Comparison of ENCODE assay signal across 9 cellular contexts in genomic region chr11:128726464-128727139, GRCh38. TPM values are rescaled to one million over a fixed set of nuclear protein-coding genes. Genes with fewer than 3 reads are reported as not detected.
A peak's percentile ranks its signal among the peaks of the same experiment; 100 is the strongest.
DNase-seq lines count a peak whose midpoint lies in the region; ATAC-seq, FAIRE-seq and TF ChIP-seq lines count a peak whose summit lies in the region.
"Had no signal": no experiment of that assay in that cellular context is flagged by ENCODE, and none has a peak within 500 bp of the region (broad histone marks: within the 10 kb centered on the region; RNA-seq: fewer than 3 reads in every experiment).

No MANE protein-coding gene starts in this region.

- peak overlapping the region; percentile 49 for H3K9ac ChIP-seq in OCI-LY3 (ENCODE audit: low read length)

- intact Hi-C loops in esophagus squamous epithelium (cut with DNase I), result no loop called here

- H3K27me3 ChIP-seq in OCI-LY3 (ENCODE audit: low read depth, low read length), result no peaks in the 10 kb centered on the region
- no peaks in the 10 kb centered on the region for H3K27me3 ChIP-seq in esophagus squamous epithelium

- H3K4me2 ChIP-seq in OCI-LY3 (ENCODE audit: low read length), result peak overlapping the region; percentile 89

- no peak for TF ChIP-seq CTCF in OCI-LY3 (IDR thresholded peaks at IDR 0.05; ENCODE audit: low read depth, low read length)
- no peak for TF ChIP-seq CTCF in esophagus squamous epithelium (IDR thresholded peaks at IDR 0.05)

- H3K79me2 ChIP-seq in OCI-LY3 (ENCODE audit: low read length), result peaks cover 23% of the 10 kb centered on the region

- H2AFZ ChIP-seq in OCI-LY3 (ENCODE audit: low read depth, low read length), result no peak overlapping the region

- H3K4me3 ChIP-seq in OCI-LY3 (ENCODE audit: low read length) (peak overlapping the region; percentile 64), esophagus squamous epithelium (no peak overlapping the region)
- H3K4me3 ChIP-seq: cardiac muscle cell had no signal

- H3K4me1 ChIP-seq in OCI-LY3 (ENCODE audit: low read length) (peaks cover 49% of the 10 kb centered on the region), esophagus squamous epithelium (peaks cover 9 to 84% (median 36%) of the 10 kb centered on the region in 3 donors)

- ATAC-seq in GM18858 (IDR thresholded peaks at IDR 0.05; ENCODE audit: unreplicated experiment) (peak; percentile 37), HG02678 (IDR thresholded peaks at IDR 0.05; ENCODE audit: unreplicated experiment) (peak; percentile 40)

- H3K9me3 ChIP-seq in OCI-LY3 (ENCODE audit: insufficient read depth, low read length) (no peaks in the 10 kb centered on the region), esophagus squamous epithelium (no peaks in the 10 kb centered on the region)

- WGBS in esophagus squamous epithelium, 2 donors, result 43 to 50% methylated on average over 6 to 7 of the region's 8 CpGs

- DNase-seq in esophagus squamous epithelium (lab: John Stamatoyannopoulos, UW) (peak; percentile 12), NCI-H1436 treated with DMSO at 0.1 percent for 48 hours (lab: John Stamatoyannopoulos, UW) (no peak), NCI-H345 (lab: John Stamatoyannopoulos, UW) (no peak), GOT3 (lab: John Stamatoyannopoulos, UW) (no peak), HTR-8/SVneo (ENCODE audit: insufficient read length, low spot score) (no peak)

- no peaks in the 10 kb centered on the region for H3K36me3 ChIP-seq in OCI-LY3 (replicated peaks; ENCODE audit: low read depth, low read length)
- no peaks in the 10 kb centered on the region for H3K36me3 ChIP-seq in esophagus squamous epithelium
- H3K36me3 ChIP-seq: cardiac muscle cell had no signal

- FAIRE-seq in HTR-8/SVneo (lab: Jason Lieb, UNC), result no peak

- H4K20me1 ChIP-seq in OCI-LY3 (ENCODE audit: insufficient read depth, low read length), result no peaks in the 10 kb centered on the region

- no peak for TF ChIP-seq POLR2A in esophagus squamous epithelium (IDR thresholded peaks at IDR 0.05)

- H3K27ac ChIP-seq in OCI-LY3 (ENCODE audit: low read length) (peak overlapping the region; percentile 82), esophagus squamous epithelium (peak overlapping the region; percentile 9 to 82 (median 66))
- H3K27ac ChIP-seq: cardiac muscle cell had no signal

RNA-seq across cellular contexts. Expression of gene FLI1, which starts 32.7 kb away (rescaled TPM):
- total RNA-seq in esophagus squamous epithelium, result 10 to 100 TPM in 2 of 4 donors, 1 to 10 TPM in 2; 1.5 to 24.6 (median 7.4) TPM
